Comparison of ENCODE assay signal across 1 cellular context in the genomic region with DNA sequence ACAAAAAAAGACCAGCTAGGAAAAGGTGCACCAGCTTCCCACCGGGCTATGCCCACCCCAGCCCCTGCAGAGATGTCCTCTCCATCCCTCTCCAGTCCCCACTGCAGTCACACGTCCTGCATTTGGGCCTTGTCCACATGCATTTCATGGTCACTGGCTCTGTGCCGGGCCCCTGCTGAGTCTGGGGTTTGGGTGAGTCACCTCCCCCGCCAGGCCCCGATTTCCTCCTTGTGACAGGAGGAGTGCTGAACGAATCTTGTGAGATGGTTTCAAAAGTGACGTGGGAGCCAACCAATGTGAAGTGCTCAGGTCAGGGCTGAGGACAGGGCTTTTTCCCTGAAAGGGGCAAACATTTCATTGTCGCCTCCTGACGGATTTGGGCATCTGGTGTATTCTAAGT.
TF ChIP-seq lines count a peak whose summit lies in the region.

No MANE protein-coding gene starts in this region.

TF ChIP-seq in K562, 482 proteins besides CTCF, POLR2A, EP300 and RAD21 (continued from another document):
- no peak for TF ChIP-seq CREB1 (IDR thresholded peaks at IDR 0.05)
- 0 out of 2 replicates have a peak, but pooled peaks have one; percentile 19 for TF ChIP-seq CREB1 (CRISPR knock-in tag; IDR thresholded peaks at IDR 0.05)
- peak; percentile 86 for TF ChIP-seq ATF3 (IDR thresholded peaks at IDR 0.05)
- TF ChIP-seq ATF3 (CRISPR knock-in tag; conservative IDR thresholded peaks at IDR 0.05): no peak
- peak; percentile 29; the same call in 1 of the 2 replicates for TF ChIP-seq MAFG (tag; conservative IDR thresholded peaks at IDR 0.05)
- TF ChIP-seq NFE2 (IDR thresholded peaks at IDR 0.05; ENCODE audit: low read depth): peak; percentile 72
- 0 out of 2 replicates have a peak, but pooled peaks have one; percentile 41 for TF ChIP-seq TARDBP (IDR thresholded peaks at IDR 0.05)
- peak; percentile 88 for TF ChIP-seq NFIC (IDR thresholded peaks at IDR 0.05)
- no peak for TF ChIP-seq ATF1 (CRISPR knock-in tag; IDR thresholded peaks at IDR 0.05)
- TF ChIP-seq ATF1 (tag; IDR thresholded peaks at IDR 0.05): 0 out of 2 replicates have a peak, but pooled peaks have one; percentile 48
- TF ChIP-seq, protein P1, sequence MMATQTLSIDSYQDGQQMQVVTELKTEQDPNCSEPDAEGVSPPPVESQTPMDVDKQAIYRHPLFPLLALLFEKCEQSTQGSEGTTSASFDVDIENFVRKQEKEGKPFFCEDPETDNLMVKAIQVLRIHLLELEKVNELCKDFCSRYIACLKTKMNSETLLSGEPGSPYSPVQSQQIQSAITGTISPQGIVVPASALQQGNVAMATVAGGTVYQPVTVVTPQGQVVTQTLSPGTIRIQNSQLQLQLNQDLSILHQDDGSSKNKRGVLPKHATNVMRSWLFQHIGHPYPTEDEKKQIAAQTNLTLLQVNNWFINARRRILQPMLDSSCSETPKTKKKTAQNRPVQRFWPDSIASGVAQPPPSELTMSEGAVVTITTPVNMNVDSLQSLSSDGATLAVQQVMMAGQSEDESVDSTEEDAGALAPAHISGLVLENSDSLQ (IDR thresholded peaks at IDR 0.05): peak; percentile 96
- peak; percentile 44; the same call in 1 of the 2 replicates for TF ChIP-seq CREM (IDR thresholded peaks at IDR 0.05; ENCODE audit: low read depth)
- no peak for TF ChIP-seq ZNF655 (CRISPR knock-in tag; IDR thresholded peaks at IDR 0.05)
- TF ChIP-seq CBFA2T3 (IDR thresholded peaks at IDR 0.05): 0 out of 2 replicates have a peak, but pooled peaks have one; percentile 9
- TF ChIP-seq SMARCA4 (IDR thresholded peaks at IDR 0.05): 0 out of 2 replicates have a peak, but pooled peaks have one; percentile 37
- peak; percentile 34 for TF ChIP-seq FOS (IDR thresholded peaks at IDR 0.05; ENCODE audit: extremely low read depth, insufficient read length)
- peak; percentile 5; the same call in 1 of the 2 replicates for TF ChIP-seq BHLHE40 (IDR thresholded peaks at IDR 0.05; ENCODE audit: low read length)
- peak; percentile 93 for TF ChIP-seq JUND (IDR thresholded peaks at IDR 0.05; ENCODE audit: borderline replicate concordance, low read depth, low read length)
- peak; percentile 88; the same call in 2 of the 3 replicates for TF ChIP-seq JUND (tag; IDR thresholded peaks at IDR 0.05; ENCODE audit: borderline replicate concordance, low read depth, low read length)
- 0 out of 2 replicates have a peak, but pooled peaks have one; percentile 34 for TF ChIP-seq ARID1B (IDR thresholded peaks at IDR 0.05)
- TF ChIP-seq HNRNPH1 (optimal IDR thresholded peaks at IDR 0.05; ENCODE audit: low read depth, low read length): no peak
- 0 out of 2 replicates have a peak, but pooled peaks have one; percentile 37 for TF ChIP-seq DPF2 (IDR thresholded peaks at IDR 0.05)
- no peak for TF ChIP-seq FOXP4 (CRISPR knock-in tag; IDR thresholded peaks at IDR 0.05; ENCODE audit: borderline replicate concordance)
- peak; percentile 89 for TF ChIP-seq FOSL1 (tag; conservative IDR thresholded peaks at IDR 0.05)
- TF ChIP-seq ZNF561 (CRISPR knock-in tag; conservative IDR thresholded peaks at IDR 0.05): no peak
- peak; percentile 93; the same call in 1 of the 2 replicates for TF ChIP-seq PHF21A (IDR thresholded peaks at IDR 0.05; ENCODE audit: borderline replicate concordance, low read depth)
- no peak for TF ChIP-seq PRDM10 (IDR thresholded peaks at IDR 0.05; ENCODE audit: partially characterized antibody)
- TF ChIP-seq JUN (IDR thresholded peaks at IDR 0.05; ENCODE audit: borderline replicate concordance, low read depth, low read length): peak; percentile 83
- no peak for TF ChIP-seq JUN (CRISPR knock-in tag; IDR thresholded peaks at IDR 0.05; ENCODE audit: borderline replicate concordance)
- no peak for TF ChIP-seq KLF13 (tag; IDR thresholded peaks at IDR 0.05; ENCODE audit: borderline replicate concordance, low read depth)
- peak; percentile 32; the same call in 1 of the 2 replicates for TF ChIP-seq C11orf30 (IDR thresholded peaks at IDR 0.05; ENCODE audit: low read depth)
- peak in 1 of 2 experiments; percentile 88; a peak in 2 of 4 replicates for TF ChIP-seq RCOR1 (IDR thresholded peaks at IDR 0.05; ENCODE audit: borderline replicate concordance in 1 of 2, low read depth in 2 of 2, low read length in 2 of 2)
- no peak for TF ChIP-seq HIVEP1 (CRISPR knock-in tag; IDR thresholded peaks at IDR 0.05)
- TF ChIP-seq, protein P2, sequence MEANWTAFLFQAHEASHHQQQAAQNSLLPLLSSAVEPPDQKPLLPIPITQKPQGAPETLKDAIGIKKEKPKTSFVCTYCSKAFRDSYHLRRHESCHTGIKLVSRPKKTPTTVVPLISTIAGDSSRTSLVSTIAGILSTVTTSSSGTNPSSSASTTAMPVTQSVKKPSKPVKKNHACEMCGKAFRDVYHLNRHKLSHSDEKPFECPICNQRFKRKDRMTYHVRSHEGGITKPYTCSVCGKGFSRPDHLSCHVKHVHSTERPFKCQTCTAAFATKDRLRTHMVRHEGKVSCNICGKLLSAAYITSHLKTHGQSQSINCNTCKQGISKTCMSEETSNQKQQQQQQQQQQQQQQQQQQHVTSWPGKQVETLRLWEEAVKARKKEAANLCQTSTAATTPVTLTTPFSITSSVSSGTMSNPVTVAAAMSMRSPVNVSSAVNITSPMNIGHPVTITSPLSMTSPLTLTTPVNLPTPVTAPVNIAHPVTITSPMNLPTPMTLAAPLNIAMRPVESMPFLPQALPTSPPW (CRISPR knock-in tag; IDR thresholded peaks at IDR 0.05): peak; percentile 64
- TF ChIP-seq LCOR (CRISPR knock-in tag; IDR thresholded peaks at IDR 0.05): no peak
- TF ChIP-seq, protein P3, sequence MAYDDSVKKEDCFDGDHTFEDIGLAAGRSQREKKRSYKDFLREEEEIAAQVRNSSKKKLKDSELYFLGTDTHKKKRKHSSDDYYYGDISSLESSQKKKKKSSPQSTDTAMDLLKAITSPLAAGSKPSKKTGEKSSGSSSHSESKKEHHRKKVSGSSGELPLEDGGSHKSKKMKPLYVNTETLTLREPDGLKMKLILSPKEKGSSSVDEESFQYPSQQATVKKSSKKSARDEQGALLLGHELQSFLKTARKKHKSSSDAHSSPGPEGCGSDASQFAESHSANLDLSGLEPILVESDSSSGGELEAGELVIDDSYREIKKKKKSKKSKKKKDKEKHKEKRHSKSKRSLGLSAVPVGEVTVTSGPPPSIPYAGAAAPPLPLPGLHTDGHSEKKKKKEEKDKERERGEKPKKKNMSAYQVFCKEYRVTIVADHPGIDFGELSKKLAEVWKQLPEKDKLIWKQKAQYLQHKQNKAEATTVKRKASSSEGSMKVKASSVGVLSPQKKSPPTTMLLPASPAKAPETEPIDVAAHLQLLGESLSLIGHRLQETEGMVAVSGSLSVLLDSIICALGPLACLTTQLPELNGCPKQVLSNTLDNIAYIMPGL (CRISPR knock-in tag; IDR thresholded peaks at IDR 0.05): no peak
- TF ChIP-seq ATF7 (IDR thresholded peaks at IDR 0.05): peak; percentile 32; the same call in 1 of the 2 replicates
- TF ChIP-seq, protein P4, sequence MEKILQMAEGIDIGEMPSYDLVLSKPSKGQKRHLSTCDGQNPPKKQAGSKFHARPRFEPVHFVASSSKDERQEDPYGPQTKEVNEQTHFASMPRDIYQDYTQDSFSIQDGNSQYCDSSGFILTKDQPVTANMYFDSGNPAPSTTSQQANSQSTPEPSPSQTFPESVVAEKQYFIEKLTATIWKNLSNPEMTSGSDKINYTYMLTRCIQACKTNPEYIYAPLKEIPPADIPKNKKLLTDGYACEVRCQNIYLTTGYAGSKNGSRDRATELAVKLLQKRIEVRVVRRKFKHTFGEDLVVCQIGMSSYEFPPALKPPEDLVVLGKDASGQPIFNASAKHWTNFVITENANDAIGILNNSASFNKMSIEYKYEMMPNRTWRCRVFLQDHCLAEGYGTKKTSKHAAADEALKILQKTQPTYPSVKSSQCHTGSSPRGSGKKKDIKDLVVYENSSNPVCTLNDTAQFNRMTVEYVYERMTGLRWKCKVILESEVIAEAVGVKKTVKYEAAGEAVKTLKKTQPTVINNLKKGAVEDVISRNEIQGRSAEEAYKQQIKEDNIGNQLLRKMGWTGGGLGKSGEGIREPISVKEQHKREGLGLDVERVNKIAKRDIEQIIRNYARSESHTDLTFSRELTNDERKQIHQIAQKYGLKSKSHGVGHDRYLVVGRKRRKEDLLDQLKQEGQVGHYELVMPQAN (IDR thresholded peaks at IDR 0.05; ENCODE audit: borderline replicate concordance): no peak
- TF ChIP-seq, protein P5, sequence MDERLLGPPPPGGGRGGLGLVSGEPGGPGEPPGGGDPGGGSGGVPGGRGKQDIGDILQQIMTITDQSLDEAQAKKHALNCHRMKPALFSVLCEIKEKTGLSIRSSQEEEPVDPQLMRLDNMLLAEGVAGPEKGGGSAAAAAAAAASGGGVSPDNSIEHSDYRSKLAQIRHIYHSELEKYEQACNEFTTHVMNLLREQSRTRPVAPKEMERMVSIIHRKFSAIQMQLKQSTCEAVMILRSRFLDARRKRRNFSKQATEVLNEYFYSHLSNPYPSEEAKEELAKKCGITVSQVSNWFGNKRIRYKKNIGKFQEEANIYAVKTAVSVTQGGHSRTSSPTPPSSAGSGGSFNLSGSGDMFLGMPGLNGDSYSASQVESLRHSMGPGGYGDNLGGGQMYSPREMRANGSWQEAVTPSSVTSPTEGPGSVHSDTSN (CRISPR knock-in tag; IDR thresholded peaks at IDR 0.05; ENCODE audit: low read depth): no peak
- TF ChIP-seq, protein P5 (tag; conservative IDR thresholded peaks at IDR 0.05; ENCODE audit: low read depth): peak; percentile 75
